8 cellular contexts compared by ENCODE assay signal in genomic region chr6:157143171-157143884, GRCh38.
DNase-seq lines count a peak whose midpoint lies in the region; ATAC-seq, FAIRE-seq and TF ChIP-seq lines count a peak whose summit lies in the region.

No MANE protein-coding gene starts in this region.

- no peaks in the 10 kb centered on the region for H3K27me3 Mint-ChIP-seq in mesothelial cell of epicardium (ENCODE audit: low read depth)

- no peaks in the 10 kb centered on the region for H3K79me2 ChIP-seq in GM12878 (ENCODE audit: control insufficient read depth, insufficient read depth, low read length)

- H3K9ac ChIP-seq in GM12878 (ENCODE audit: control insufficient read depth, insufficient read depth, low read length) = no peak overlapping the region

- CTCF ChIA-PET in GM12878 (lab: Yijun Ruan, JAX) = interaction anchor here (1.0 kb wide), 1 partner anchor 13 kb away, joined by 6 read pairs; no protein-coding TSS in a partner anchor

- ATAC-seq in HG03439 (IDR thresholded peaks at IDR 0.05; ENCODE audit: unreplicated experiment) = peak; percentile 89
- no peak for ATAC-seq in GM12878
- ATAC-seq in HG03571 (IDR thresholded peaks at IDR 0.05; ENCODE audit: unreplicated experiment) = no peak
- no peak for ATAC-seq in HG03469 (IDR thresholded peaks at IDR 0.05; ENCODE audit: unreplicated experiment)

- intact Hi-C loops in GM12878 (cut with micrococcal nuclease; ENCODE audit: unreplicated experiment) = no loop called here
- intact Hi-C loops in lower leg skin (cut with DNase I; ENCODE audit: low total_unique reads) = no loop called here

- RAD21 ChIA-PET in GM12878 (lab: Charles Lee; ENCODE audit: unreplicated experiment) = no interaction called here

- 93% methylated on average over 10 of the region's 10 CpGs for WGBS in GM12878 (ENCODE audit: insufficient coverage, insufficient replicate concordance, low lambda C conversion rate, missing lambda C conversion rate)
- WGBS in lower leg skin, 2 donors = 37 to 44% methylated on average over 10 of the region's 10 CpGs

- TF ChIP-seq POLR2A in GM12878 (IDR thresholded peaks at IDR 0.05; ENCODE audit: low read depth, low read length) (no peak), lower leg skin (IDR thresholded peaks at IDR 0.05) (no peak)

- no peak overlapping the region for H2AFZ ChIP-seq in GM12878 (ENCODE audit: control insufficient read depth, low read depth, low read length)

- peaks cover 40% of the 10 kb centered on the region for H3K4me1 Mint-ChIP-seq in mesothelial cell of epicardium

- no peak overlapping the region for H3K4me3 ChIP-seq in GM12878
- no peak overlapping the region for H3K4me3 ChIP-seq in lower leg skin (ENCODE audit: low read depth, poor library complexity, severe bottlenecking)

- POLR2A ChIA-PET in GM12878 (lab: Charles Lee) = no interaction called here

- DNase-seq in AG08396 (ENCODE audit: low spot score) (peak; percentile 78), GM12878 (ENCODE audit: low read depth, low spot score) (no peak), mesothelial cell of epicardium (ENCODE audit: low spot score in 2 of 2, unreplicated experiment in 2 of 2) (no peak), NCI-H146 treated with DMSO at 0.1 percent for 48 hours (lab: John Stamatoyannopoulos, UW; ENCODE audit: unreplicated experiment) (no peak), lower leg skin (ENCODE audit: low spot score in 2 of 2) (no peak)

- no peaks in the 10 kb centered on the region for H3K27me3 ChIP-seq in GM12878 (replicated peaks in 1 of 2; ENCODE audit: control insufficient read depth in 2 of 2, insufficient read depth in 2 of 2, low read length in 1 of 2)

- peak overlapping the region; percentile 86 for H3K27ac Mint-ChIP-seq in mesothelial cell of epicardium

- no peak for TF ChIP-seq RAD21 in GM12878 (IDR thresholded peaks at IDR 0.05; ENCODE audit: insufficient read depth, low read depth, low read length)

- no peak for TF ChIP-seq EP300 in GM12878 (IDR thresholded peaks at IDR 0.05; ENCODE audit: borderline replicate concordance in 1 of 2, control insufficient read depth in 1 of 2, low read depth in 2 of 2, low read length in 2 of 2)

- H3K4me3 Mint-ChIP-seq in mesothelial cell of epicardium = no peak overlapping the region

- no TSS peak for BruUV-seq in GM12878 (replicated peaks; lab: Mats Ljungman, UMichigan)

- no peak overlapping the region for H3K27ac ChIP-seq in GM12878 (ENCODE audit: control insufficient read depth, insufficient read depth)

- no peaks in the 10 kb centered on the region for H3K4me1 ChIP-seq in GM12878 (ENCODE audit: control insufficient read depth, insufficient read depth, low read length)

- TF ChIP-seq CTCF in GM12878 (IDR thresholded peaks at IDR 0.05 in 2 of 3, conservative IDR thresholded peaks at IDR 0.05 in 1 of 3; ENCODE audit: control insufficient read depth in 2 of 3, extremely low read depth in 1 of 3, insufficient read depth in 1 of 3, low read depth in 3 of 3, low read length in 3 of 3) (no peak), mesothelial cell of epicardium (IDR thresholded peaks at IDR 0.05; ENCODE audit: unreplicated experiment) (no peak), lower leg skin (IDR thresholded peaks at IDR 0.05) (no peak)

- H3K9me3 ChIP-seq in GM12878 (replicated peaks; ENCODE audit: control insufficient read depth, insufficient read depth, low read length) = no peaks in the 10 kb centered on the region

- SMC1A ChIA-PET in GM12878 (lab: Charles Lee; ENCODE audit: uncharacterized antibody, unreplicated experiment) = interaction anchor here (1.1 kb wide), 1 partner anchor 20 kb away, joined by 3 read pairs; no protein-coding TSS in a partner anchor

- H4K20me1 ChIP-seq in GM12878 (ENCODE audit: control insufficient read depth, insufficient read depth) = no peaks in the 10 kb centered on the region

- no peak overlapping the region for H3K4me2 ChIP-seq in GM12878 (ENCODE audit: control insufficient read depth, insufficient read depth)

- peaks cover 21% of the 10 kb centered on the region for H3K36me3 Mint-ChIP-seq in mesothelial cell of epicardium

- peaks cover 8 to 16% of the 10 kb centered on the region in 2 experiments for H3K36me3 ChIP-seq in GM12878 (ENCODE audit: control insufficient read depth in 2 of 2, insufficient read depth in 2 of 2, low read length in 1 of 2)

- in situ Hi-C loops in GM12878 (cut with MboI) = no loop called here

- no peaks in the 10 kb centered on the region for H3K9me3 Mint-ChIP-seq in mesothelial cell of epicardium

- no peak for FAIRE-seq in GM12878 (lab: Jason Lieb, UNC)

TF ChIP-seq in GM12878, 131 proteins besides CTCF, POLR2A, EP300 and RAD21 (continues in another document):
- 0 out of 4 replicates have a peak, but pooled peaks of 1 of the 2 experiments have one; percentile 24 for TF ChIP-seq BHLHE40 (IDR thresholded peaks at IDR 0.05; ENCODE audit: borderline replicate concordance in 1 of 2, low read depth in 2 of 2, low read length in 1 of 2)
- no peak for TF ChIP-seq HDGF (IDR thresholded peaks at IDR 0.05)
- TF ChIP-seq GABPA (IDR thresholded peaks at IDR 0.05; ENCODE audit: low read depth) = no peak
- no peak for TF ChIP-seq ELK1 (IDR thresholded peaks at IDR 0.05; ENCODE audit: low read depth, low read length)
- no peak for TF ChIP-seq RELA (IDR thresholded peaks at IDR 0.05; ENCODE audit: borderline replicate concordance, partially characterized antibody)
- no peak for TF ChIP-seq MTA2 (IDR thresholded peaks at IDR 0.05; ENCODE audit: low read depth)
- no peak for TF ChIP-seq HDAC6 (IDR thresholded peaks at IDR 0.05; ENCODE audit: unreplicated experiment)
- TF ChIP-seq CHD2 (IDR thresholded peaks at IDR 0.05; ENCODE audit: borderline replicate concordance, low read depth, low read length) = no peak
- TF ChIP-seq KLF5 (IDR thresholded peaks at IDR 0.05; ENCODE audit: partially characterized antibody) = no peak
- no peak for TF ChIP-seq KAT2A (conservative IDR thresholded peaks at IDR 0.05; ENCODE audit: control insufficient read depth, low read depth, low read length)
- TF ChIP-seq RELB (IDR thresholded peaks at IDR 0.05; ENCODE audit: low read depth) = no peak
- TF ChIP-seq ZSCAN29 (IDR thresholded peaks at IDR 0.05) = no peak
- TF ChIP-seq SIX5 (IDR thresholded peaks at IDR 0.05; ENCODE audit: low read depth, low read length, severe bottlenecking) = no peak
- peak; percentile 54 for TF ChIP-seq RUNX3 (IDR thresholded peaks at IDR 0.05; ENCODE audit: low read length)
- TF ChIP-seq E2F8 (IDR thresholded peaks at IDR 0.05; ENCODE audit: low read depth, partially characterized antibody) = no peak
- no peak for TF ChIP-seq ESRRA (IDR thresholded peaks at IDR 0.05; ENCODE audit: low read length)
- TF ChIP-seq SIN3A (IDR thresholded peaks at IDR 0.05; ENCODE audit: low read depth, low read length) = no peak
- no peak for TF ChIP-seq IRF3 (IDR thresholded peaks at IDR 0.05)
